ENCODE assay signal across 1 cellular context in genomic region chr2:172181840-172182239, GRCh38.
TF ChIP-seq lines count a peak whose summit lies in the region.

No MANE protein-coding gene starts in this region.

TF ChIP-seq in K562, 482 proteins besides CTCF, POLR2A, EP300 and RAD21 (continued from another document):
- TF ChIP-seq, protein P1, sequence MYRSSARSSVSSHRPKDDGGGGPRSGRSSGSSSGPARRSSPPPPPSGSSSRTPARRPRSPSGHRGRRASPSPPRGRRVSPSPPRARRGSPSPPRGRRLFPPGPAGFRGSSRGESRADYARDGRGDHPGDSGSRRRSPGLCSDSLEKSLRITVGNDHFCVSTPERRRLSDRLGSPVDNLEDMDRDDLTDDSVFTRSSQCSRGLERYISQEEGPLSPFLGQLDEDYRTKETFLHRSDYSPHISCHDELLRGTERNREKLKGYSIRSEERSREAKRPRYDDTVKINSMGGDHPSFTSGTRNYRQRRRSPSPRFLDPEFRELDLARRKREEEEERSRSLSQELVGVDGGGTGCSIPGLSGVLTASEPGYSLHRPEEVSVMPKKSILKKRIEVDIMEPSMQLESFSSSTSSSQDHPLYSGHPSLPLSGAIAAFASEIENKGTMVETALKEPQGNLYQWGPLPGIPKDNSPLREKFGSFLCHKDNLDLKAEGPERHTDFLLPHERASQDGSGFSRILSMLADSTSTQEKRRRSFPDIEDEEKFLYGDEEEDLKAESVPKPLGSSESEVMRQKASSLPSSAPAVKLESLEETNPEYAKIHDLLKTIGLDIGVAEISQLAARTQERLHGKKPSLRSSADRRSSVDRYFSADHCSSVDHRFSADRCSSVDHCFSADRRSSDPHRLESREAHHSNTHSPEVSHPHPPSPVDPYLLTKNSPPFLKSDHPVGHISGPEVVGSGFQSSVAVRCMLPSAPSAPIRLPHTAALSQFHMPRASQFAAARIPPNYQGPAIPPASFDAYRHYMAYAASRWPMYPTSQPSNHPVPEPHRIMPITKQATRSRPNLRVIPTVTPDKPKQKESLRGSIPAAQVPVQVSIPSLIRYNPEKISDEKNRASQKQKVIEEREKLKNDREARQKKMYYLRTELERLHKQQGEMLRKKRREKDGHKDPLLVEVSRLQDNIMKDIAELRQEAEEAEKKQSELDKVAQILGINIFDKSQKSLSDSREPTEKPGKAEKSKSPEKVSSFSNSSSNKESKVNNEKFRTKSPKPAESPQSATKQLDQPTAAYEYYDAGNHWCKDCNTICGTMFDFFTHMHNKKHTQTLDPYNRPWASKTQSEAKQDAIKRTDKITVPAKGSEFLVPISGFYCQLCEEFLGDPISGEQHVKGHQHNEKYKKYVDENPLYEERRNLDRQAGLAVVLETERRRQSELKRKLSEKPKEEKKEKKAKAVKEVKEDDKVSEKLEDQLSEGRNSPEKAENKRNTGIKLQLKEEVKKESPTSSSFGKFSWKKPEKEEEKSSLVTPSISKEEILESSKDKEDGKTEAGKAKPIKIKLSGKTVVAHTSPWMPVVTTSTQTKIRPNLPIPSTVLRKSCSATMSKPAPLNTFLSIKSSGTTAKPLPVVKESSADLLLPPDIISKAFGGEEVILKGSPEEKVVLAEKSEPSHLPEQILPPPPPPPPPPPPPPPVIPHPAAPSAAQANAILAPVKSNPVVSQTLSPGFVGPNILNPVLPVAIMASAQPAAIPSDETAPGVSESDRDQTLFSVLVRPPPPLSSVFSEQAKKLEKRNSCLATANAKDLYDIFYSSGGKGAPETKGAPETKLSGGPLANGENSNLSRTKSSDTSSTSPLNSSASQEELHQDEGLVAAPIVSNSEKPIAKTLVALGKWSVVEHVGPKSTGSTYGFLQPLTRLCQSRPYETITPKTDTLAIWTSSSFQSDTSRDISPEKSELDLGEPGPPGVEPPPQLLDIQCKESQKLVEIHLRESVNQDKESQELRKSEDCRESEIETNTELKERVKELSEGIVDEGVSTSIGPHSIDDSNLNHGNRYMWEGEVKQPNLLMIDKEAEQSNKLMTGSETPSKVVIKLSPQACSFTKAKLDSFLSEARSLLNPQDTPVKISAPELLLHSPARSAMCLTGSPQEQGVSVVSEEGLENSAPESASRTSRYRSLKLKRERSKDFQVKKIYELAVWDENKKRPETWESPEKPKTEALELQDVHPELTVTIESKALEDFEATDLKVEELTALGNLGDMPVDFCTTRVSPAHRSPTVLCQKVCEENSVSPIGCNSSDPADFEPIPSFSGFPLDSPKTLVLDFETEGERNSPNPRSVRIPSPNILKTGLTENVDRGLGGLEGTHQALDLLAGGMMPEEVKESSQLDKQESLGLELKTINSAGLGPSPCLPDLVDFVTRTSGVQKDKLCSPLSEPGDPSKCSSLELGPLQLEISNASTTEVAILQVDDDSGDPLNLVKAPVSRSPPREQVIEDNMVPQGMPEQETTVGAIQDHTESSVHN (IDR thresholded peaks at IDR 0.05; ENCODE audit: borderline replicate concordance in 1 of 2, low read depth in 1 of 2), result no peak
- no peak for TF ChIP-seq ZNF583 (CRISPR knock-in tag; IDR thresholded peaks at IDR 0.05)
